In the genomic region with DNA sequence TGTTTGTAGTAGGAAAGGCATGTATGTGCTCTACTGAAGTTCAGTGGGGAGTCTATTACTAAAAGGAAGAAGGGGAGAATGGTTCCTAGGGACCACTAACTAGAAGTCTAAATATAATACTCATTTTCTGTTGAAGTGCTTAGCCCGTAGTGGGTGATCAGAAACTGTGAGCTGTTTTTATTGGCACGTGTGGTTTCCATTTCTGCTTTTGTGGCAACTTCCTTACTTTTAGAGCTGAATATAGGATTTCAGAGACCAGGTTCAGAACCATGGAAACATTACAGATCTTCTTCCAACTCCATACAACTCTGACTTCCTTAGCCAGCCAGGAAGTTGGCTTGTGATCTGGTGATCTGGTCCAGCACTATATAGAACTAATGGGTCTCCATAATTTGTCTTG, we compare ENCODE assay signal across 24 cellular contexts. TPM values are rescaled to one million over a fixed set of nuclear protein-coding genes. Genes with fewer than 3 reads are reported as not detected.
DNase-seq lines count a peak whose midpoint lies in the region; ATAC-seq and TF ChIP-seq lines count a peak whose summit lies in the region.
"Had no signal": no experiment of that assay in that cellular context is flagged by ENCODE, and none has a peak within 500 bp of the region (broad histone marks: within the 10 kb centered on the region; RNA-seq: fewer than 3 reads in every experiment).

No MANE protein-coding gene starts in this region.

- H3K27me3 Mint-ChIP-seq in CD8-positive, alpha-beta T cell (ENCODE audit: low read depth), result peaks cover 7% of the 10 kb centered on the region
- peaks cover 13% of the 10 kb centered on the region for H3K27me3 Mint-ChIP-seq in activated CD4-positive, alpha-beta memory T cell treated with anti-CD3 and anti-CD28 coated beads for 36 hours

- peaks cover 22% of the 10 kb centered on the region for H3K4me1 ChIP-seq in psoas muscle
- peaks cover 5% of the 10 kb centered on the region for H3K4me1 ChIP-seq in CD8-positive, alpha-beta T cell (ENCODE audit: insufficient read depth, low read length)

- ATAC-seq in psoas muscle, result no peak
- no peak for ATAC-seq in CD8-positive, alpha-beta T cell
- ATAC-seq in GM19035 (IDR thresholded peaks at IDR 0.05; ENCODE audit: unreplicated experiment), result no peak
- ATAC-seq: activated T-cell treated with anti-CD3 and anti-CD28 coated beads, Interleukin-2, amount 50 U/mL, for 72 hours had no signal

- intact Hi-C loops in psoas muscle (cut with DNase I), result loop anchor here (5.0 kb wide), 2 partner anchors 67 to 127 kb away; a partner anchor contains a TSS
- intact Hi-C loops in CD8-positive, alpha-beta T cell (cut with DNase I, micrococcal nuclease), result no loop called here
- intact Hi-C loops in activated CD4-positive, alpha-beta memory T cell treated with anti-CD3 and anti-CD28 coated beads for 36 hours (cut with micrococcal nuclease), result loop anchor here (5.0 kb wide), 2 partner anchors 67 to 218 kb away; no protein-coding TSS in a partner anchor

- H3K9me3 ChIP-seq in psoas muscle, result no peaks in the 10 kb centered on the region
- H3K9me3 ChIP-seq in CD8-positive, alpha-beta T cell (ENCODE audit: low read length), result no peaks in the 10 kb centered on the region
- H3K9me3 ChIP-seq: esophagus muscularis mucosa, right atrium auricular region, vagina had no signal

- CTCF ChIA-PET in CD8-positive, alpha-beta T cell (lab: Charles Lee), result no interaction called here
- CTCF ChIA-PET in activated CD4-positive, alpha-beta memory T cell treated with anti-CD3 and anti-CD28 coated beads for 36 hours (lab: Charles Lee), result no interaction called here

- no peaks in the 10 kb centered on the region for H3K36me3 ChIP-seq in psoas muscle (ENCODE audit: insufficient read depth in 1 of 2, low read depth in 1 of 2)
- no peaks in the 10 kb centered on the region for H3K36me3 ChIP-seq in CD8-positive, alpha-beta T cell (ENCODE audit: insufficient read depth, low read length)
- H3K36me3 ChIP-seq: esophagus muscularis mucosa, right atrium auricular region, vagina had no signal

- TF ChIP-seq CTCF in VCaP (conservative IDR thresholded peaks at IDR 0.05), result no peak
- no peak for TF ChIP-seq CTCF in psoas muscle (IDR thresholded peaks at IDR 0.05)
- no peak for TF ChIP-seq CTCF in CD8-positive, alpha-beta T cell (IDR thresholded peaks at IDR 0.05)

- no peaks in the 10 kb centered on the region for H3K9me3 Mint-ChIP-seq in CD8-positive, alpha-beta T cell
- no peaks in the 10 kb centered on the region for H3K9me3 Mint-ChIP-seq in activated CD4-positive, alpha-beta memory T cell treated with anti-CD3 and anti-CD28 coated beads for 36 hours
- H3K9me3 Mint-ChIP-seq: activated naive CD4-positive, alpha-beta T cell treated with anti-CD3 and anti-CD28 coated beads, Interleukin-2, amount 10 ng/mL, durations not matched to agents 7 days and 5 days; activated T-cell treated with anti-CD3 and anti-CD28 coated beads, Interleukin-2, amount 50 U/mL, for 72 hours; CD4-positive, alpha-beta memory T cell had no signal

- 49 to 74% (median 64%) methylated on average over 2 of the region's 2 CpGs for WGBS in psoas muscle, 3 donors

- no peak overlapping the region for H3K4me3 ChIP-seq in psoas muscle
- no peak overlapping the region for H3K4me3 ChIP-seq in CD8-positive, alpha-beta T cell (ENCODE audit: low read depth, low read length)
- H3K4me3 ChIP-seq: esophagus muscularis mucosa, right atrium auricular region, vagina had no signal

- POLR2A ChIA-PET in CD8-positive, alpha-beta T cell (lab: Charles Lee), result no interaction called here
- POLR2A ChIA-PET in activated CD4-positive, alpha-beta memory T cell treated with anti-CD3 and anti-CD28 coated beads for 36 hours (lab: Charles Lee), result no interaction called here

- H3K27ac ChIP-seq in VCaP, result peak overlapping the region; percentile 96
- H3K27ac ChIP-seq in psoas muscle, result peak overlapping the region; percentile 33
- no peak overlapping the region for H3K27ac ChIP-seq in CD8-positive, alpha-beta T cell (ENCODE audit: low read depth, low read length)
- H3K27ac ChIP-seq: vagina had no signal

- no peaks in the 10 kb centered on the region for H3K27me3 ChIP-seq in psoas muscle (ENCODE audit: insufficient read depth in 3 of 3, low read length in 2 of 3)
- no peaks in the 10 kb centered on the region for H3K27me3 ChIP-seq in CD8-positive, alpha-beta T cell (ENCODE audit: insufficient read depth, low read length)
- H3K27me3 ChIP-seq: esophagus muscularis mucosa, right atrium auricular region, vagina had no signal

- H3K36me3 Mint-ChIP-seq in CD8-positive, alpha-beta T cell, result no peaks in the 10 kb centered on the region
- H3K36me3 Mint-ChIP-seq in activated CD4-positive, alpha-beta memory T cell treated with anti-CD3 and anti-CD28 coated beads for 36 hours, result no peaks in the 10 kb centered on the region
- H3K36me3 Mint-ChIP-seq: activated naive CD4-positive, alpha-beta T cell treated with anti-CD3 and anti-CD28 coated beads, Interleukin-2, amount 10 ng/mL, durations not matched to agents 7 days and 5 days; CD4-positive, alpha-beta memory T cell; naive B cell had no signal

- H3K4me3 Mint-ChIP-seq in CD8-positive, alpha-beta T cell, result no peak overlapping the region
- no peak overlapping the region for H3K4me3 Mint-ChIP-seq in activated CD4-positive, alpha-beta memory T cell treated with anti-CD3 and anti-CD28 coated beads for 36 hours
- H3K4me3 Mint-ChIP-seq: activated naive CD4-positive, alpha-beta T cell treated with anti-CD3 and anti-CD28 coated beads, Interleukin-2, amount 10 ng/mL, durations not matched to agents 7 days and 5 days; activated T-cell treated with anti-CD3 and anti-CD28 coated beads, Interleukin-2, amount 50 U/mL, for 72 hours; CD4-positive, alpha-beta memory T cell; naive B cell had no signal

- DNase-seq in CD1c-positive myeloid dendritic cell (ENCODE audit: extremely low spot score) (peak; percentile 74), NOMO-1 (lab: John Stamatoyannopoulos, UW; ENCODE audit: unreplicated experiment in 2 of 2) (peak; percentile 32 to 73), psoas muscle (no peak), DMS79 treated with DMSO at 0.1 percent for 48 hours (lab: John Stamatoyannopoulos, UW) (no peak)
- no peak for DNase-seq in CD8-positive, alpha-beta T cell
- DNase-seq in activated CD4-positive, alpha-beta memory T cell treated with anti-CD3 and anti-CD28 coated beads for 36 hours, result no peak
- DNase-seq: activated CD4-positive, CD25-positive, alpha-beta regulatory T cell; activated CD8-positive, alpha-beta memory T cell treated with anti-CD3 and anti-CD28 coated beads for 24 hours; activated naive CD4-positive, alpha-beta T cell treated with anti-CD3 and anti-CD28 coated beads, Interleukin-2, amount 10 ng/mL, durations not matched to agents 7 days and 5 days; activated T-cell treated with anti-CD3 and anti-CD28 coated beads, Interleukin-2, amount 50 U/mL, for 72 hours; aorta; CD4-positive, alpha-beta memory T cell; central memory CD4-positive, alpha-beta T cell; effector memory CD4-positive, alpha-beta T cell; naive B cell; NCI-H1436; occipital lobe; SHP77 treated with DMSO at 0.1 percent for 48 hours; T-helper 2 cell had no signal

- no peak overlapping the region for H3K27ac Mint-ChIP-seq in CD8-positive, alpha-beta T cell
- H3K27ac Mint-ChIP-seq in activated CD4-positive, alpha-beta memory T cell treated with anti-CD3 and anti-CD28 coated beads for 36 hours, result no peak overlapping the region
- H3K27ac Mint-ChIP-seq: activated naive CD4-positive, alpha-beta T cell treated with anti-CD3 and anti-CD28 coated beads, Interleukin-2, amount 10 ng/mL, durations not matched to agents 7 days and 5 days; activated T-cell treated with anti-CD3 and anti-CD28 coated beads, Interleukin-2, amount 50 U/mL, for 72 hours; CD4-positive, alpha-beta memory T cell; naive B cell had no signal

- H3K4me1 Mint-ChIP-seq in CD8-positive, alpha-beta T cell (ENCODE audit: low read depth), result peaks cover 17% of the 10 kb centered on the region
- H3K4me1 Mint-ChIP-seq in activated CD4-positive, alpha-beta memory T cell treated with anti-CD3 and anti-CD28 coated beads for 36 hours (ENCODE audit: low read depth), result peaks cover 8% of the 10 kb centered on the region

RNA-seq across cellular contexts. Expression of a gene that starts 2.5 kb away (rescaled TPM):
- 10 to 100 TPM; 11.2 to 19.5 (median 14.2) TPM for total RNA-seq in psoas muscle
- 1 to 10 TPM; 5.1 to 9.3 (median 6.9) TPM for polyA plus RNA-seq in psoas muscle
- total RNA-seq in CD8-positive, alpha-beta T cell, result 1 to 10 TPM; 5.1 to 5.2 TPM
- total RNA-seq in activated CD4-positive, alpha-beta memory T cell treated with anti-CD3 and anti-CD28 coated beads for 36 hours, result 1 to 10 TPM; 2.3 to 2.8 TPM

Comparison
In these comparisons a context has a peak if more than half of its experiments do, and no peak if none do; other contexts are left out.
1. DNase-seq: peak in CD1c-positive myeloid dendritic cell (single experiment) and NOMO-1 (2 of 2); none in psoas muscle (0 of 2), CD8-positive, alpha-beta T cell (0 of 7), DMS79 treated with DMSO at 0.1 percent for 48 hours (single experiment) and activated CD4-positive, alpha-beta memory T cell treated with anti-CD3 and anti-CD28 coated beads for 36 hours (single experiment).
2. intact Hi-C loops: an anchor here in psoas muscle (5.0 kb wide) and activated CD4-positive, alpha-beta memory T cell treated with anti-CD3 and anti-CD28 coated beads for 36 hours (5.0 kb wide); none called in CD8-positive, alpha-beta T cell.